Comparison of ENCODE assay signal across 1 cellular context in the genomic region with DNA sequence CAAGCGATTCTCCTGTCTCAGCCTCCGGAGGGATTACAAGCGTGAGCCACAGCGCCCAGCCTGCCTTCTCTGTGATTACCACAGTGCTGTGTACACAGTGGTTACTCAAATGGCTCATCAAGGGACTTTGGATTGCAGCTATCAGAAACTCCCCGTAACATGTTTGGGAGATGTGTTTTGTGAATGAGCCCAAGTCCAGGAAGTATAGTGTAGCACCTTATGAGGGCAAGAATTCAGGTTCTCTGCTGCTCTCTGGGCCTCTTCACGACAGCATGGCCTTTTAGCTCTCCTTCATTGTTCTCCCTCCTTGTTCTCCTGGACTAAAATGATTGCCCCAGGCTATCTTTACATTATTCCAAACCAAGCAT.
A peak's percentile ranks its signal among the peaks of the same experiment; 100 is the strongest.
TF ChIP-seq lines count a peak whose summit lies in the region.

No MANE protein-coding gene starts in this region.

TF ChIP-seq in HepG2, 621 proteins besides CTCF, POLR2A, EP300 and RAD21 (continued from another document and continues in another):
- TF ChIP-seq SP5 (CRISPR knock-in tag; IDR thresholded peaks at IDR 0.05; ENCODE audit: borderline replicate concordance, low read depth) (no peak), ZNF891 (CRISPR knock-in tag; IDR thresholded peaks at IDR 0.05) (no peak), GFI1 (CRISPR knock-in tag; IDR thresholded peaks at IDR 0.05; ENCODE audit: borderline replicate concordance) (no peak), MEF2D (CRISPR knock-in tag; IDR thresholded peaks at IDR 0.05) (no peak), TRIM24 (CRISPR knock-in tag; IDR thresholded peaks at IDR 0.05) (no peak; the same call in 1 of the 2 replicates), RXRA (CRISPR knock-in tag; IDR thresholded peaks at IDR 0.05) (peak; percentile 57; the same call in 1 of the 2 replicates), SYNCRIP (IDR thresholded peaks at IDR 0.05; ENCODE audit: insufficient read depth, low read depth, low read length) (no peak), ZNF788 (CRISPR knock-in tag; IDR thresholded peaks at IDR 0.05; ENCODE audit: borderline replicate concordance) (peak; percentile 73; the same call in 1 of the 2 replicates), ZNF703 (CRISPR knock-in tag; IDR thresholded peaks at IDR 0.05; ENCODE audit: borderline replicate concordance) (no peak), RARA (CRISPR knock-in tag; IDR thresholded peaks at IDR 0.05) (peak; percentile 72), ZNF205 (CRISPR knock-in tag; IDR thresholded peaks at IDR 0.05) (0 out of 2 replicates have a peak, but pooled peaks have one; percentile 40), ZNF577 (CRISPR knock-in tag; IDR thresholded peaks at IDR 0.05; ENCODE audit: borderline replicate concordance, low read depth) (no peak), ZMYM2 (CRISPR knock-in tag; IDR thresholded peaks at IDR 0.05) (0 out of 2 replicates have a peak, but pooled peaks have one; percentile 56), SOX5 (CRISPR knock-in tag; IDR thresholded peaks at IDR 0.05; ENCODE audit: borderline replicate concordance) (0 out of 2 replicates have a peak, but pooled peaks have one; percentile 53), ELF4 (CRISPR knock-in tag; IDR thresholded peaks at IDR 0.05; ENCODE audit: borderline replicate concordance) (0 out of 2 replicates have a peak, but pooled peaks have one; percentile 58), ZNF766 (CRISPR knock-in tag; IDR thresholded peaks at IDR 0.05; ENCODE audit: borderline replicate concordance) (peak; percentile 91), HCFC1 (IDR thresholded peaks at IDR 0.05; ENCODE audit: low read depth, low read length) (no peak), ZFP36 (IDR thresholded peaks at IDR 0.05; ENCODE audit: borderline replicate concordance, low read depth, low read length, partially characterized antibody) (no peak), CAMTA2 (CRISPR knock-in tag; IDR thresholded peaks at IDR 0.05; ENCODE audit: borderline replicate concordance) (no peak), ZBTB8A (CRISPR knock-in tag; IDR thresholded peaks at IDR 0.05; ENCODE audit: borderline replicate concordance, low read depth) (no peak), YEATS4 (CRISPR knock-in tag; IDR thresholded peaks at IDR 0.05; ENCODE audit: borderline replicate concordance) (no peak), ZNF768 (CRISPR knock-in tag; IDR thresholded peaks at IDR 0.05) (peak; percentile 93), NCOR1 (IDR thresholded peaks at IDR 0.05; ENCODE audit: borderline replicate concordance, low read length) (peak; percentile 49; the same call in 1 of the 2 replicates), ZNF660 (CRISPR knock-in tag; IDR thresholded peaks at IDR 0.05; ENCODE audit: borderline replicate concordance, low read depth) (no peak), SETDB1 (CRISPR knock-in tag; IDR thresholded peaks at IDR 0.05; ENCODE audit: borderline replicate concordance) (no peak), NFYC (CRISPR knock-in tag; IDR thresholded peaks at IDR 0.05) (no peak)
- TF ChIP-seq, protein P1, sequence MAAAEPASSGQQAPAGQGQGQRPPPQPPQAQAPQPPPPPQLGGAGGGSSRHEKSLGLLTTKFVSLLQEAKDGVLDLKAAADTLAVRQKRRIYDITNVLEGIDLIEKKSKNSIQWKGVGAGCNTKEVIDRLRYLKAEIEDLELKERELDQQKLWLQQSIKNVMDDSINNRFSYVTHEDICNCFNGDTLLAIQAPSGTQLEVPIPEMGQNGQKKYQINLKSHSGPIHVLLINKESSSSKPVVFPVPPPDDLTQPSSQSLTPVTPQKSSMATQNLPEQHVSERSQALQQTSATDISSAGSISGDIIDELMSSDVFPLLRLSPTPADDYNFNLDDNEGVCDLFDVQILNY (CRISPR knock-in tag; conservative IDR thresholded peaks at IDR 0.05) = no peak
- TF ChIP-seq, protein P2, sequence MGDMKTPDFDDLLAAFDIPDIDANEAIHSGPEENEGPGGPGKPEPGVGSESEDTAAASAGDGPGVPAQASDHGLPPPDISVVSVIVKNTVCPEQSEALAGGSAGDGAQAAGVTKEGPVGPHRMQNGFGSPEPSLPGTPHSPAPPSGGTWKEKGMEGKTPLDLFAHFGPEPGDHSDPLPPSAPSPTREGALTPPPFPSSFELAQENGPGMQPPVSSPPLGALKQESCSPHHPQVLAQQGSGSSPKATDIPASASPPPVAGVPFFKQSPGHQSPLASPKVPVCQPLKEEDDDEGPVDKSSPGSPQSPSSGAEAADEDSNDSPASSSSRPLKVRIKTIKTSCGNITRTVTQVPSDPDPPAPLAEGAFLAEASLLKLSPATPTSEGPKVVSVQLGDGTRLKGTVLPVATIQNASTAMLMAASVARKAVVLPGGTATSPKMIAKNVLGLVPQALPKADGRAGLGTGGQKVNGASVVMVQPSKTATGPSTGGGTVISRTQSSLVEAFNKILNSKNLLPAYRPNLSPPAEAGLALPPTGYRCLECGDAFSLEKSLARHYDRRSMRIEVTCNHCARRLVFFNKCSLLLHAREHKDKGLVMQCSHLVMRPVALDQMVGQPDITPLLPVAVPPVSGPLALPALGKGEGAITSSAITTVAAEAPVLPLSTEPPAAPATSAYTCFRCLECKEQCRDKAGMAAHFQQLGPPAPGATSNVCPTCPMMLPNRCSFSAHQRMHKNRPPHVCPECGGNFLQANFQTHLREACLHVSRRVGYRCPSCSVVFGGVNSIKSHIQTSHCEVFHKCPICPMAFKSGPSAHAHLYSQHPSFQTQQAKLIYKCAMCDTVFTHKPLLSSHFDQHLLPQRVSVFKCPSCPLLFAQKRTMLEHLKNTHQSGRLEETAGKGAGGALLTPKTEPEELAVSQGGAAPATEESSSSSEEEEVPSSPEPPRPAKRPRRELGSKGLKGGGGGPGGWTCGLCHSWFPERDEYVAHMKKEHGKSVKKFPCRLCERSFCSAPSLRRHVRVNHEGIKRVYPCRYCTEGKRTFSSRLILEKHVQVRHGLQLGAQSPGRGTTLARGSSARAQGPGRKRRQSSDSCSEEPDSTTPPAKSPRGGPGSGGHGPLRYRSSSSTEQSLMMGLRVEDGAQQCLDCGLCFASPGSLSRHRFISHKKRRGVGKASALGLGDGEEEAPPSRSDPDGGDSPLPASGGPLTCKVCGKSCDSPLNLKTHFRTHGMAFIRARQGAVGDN (CRISPR knock-in tag; IDR thresholded peaks at IDR 0.05) = peak; percentile 37
- TF ChIP-seq, protein P3, sequence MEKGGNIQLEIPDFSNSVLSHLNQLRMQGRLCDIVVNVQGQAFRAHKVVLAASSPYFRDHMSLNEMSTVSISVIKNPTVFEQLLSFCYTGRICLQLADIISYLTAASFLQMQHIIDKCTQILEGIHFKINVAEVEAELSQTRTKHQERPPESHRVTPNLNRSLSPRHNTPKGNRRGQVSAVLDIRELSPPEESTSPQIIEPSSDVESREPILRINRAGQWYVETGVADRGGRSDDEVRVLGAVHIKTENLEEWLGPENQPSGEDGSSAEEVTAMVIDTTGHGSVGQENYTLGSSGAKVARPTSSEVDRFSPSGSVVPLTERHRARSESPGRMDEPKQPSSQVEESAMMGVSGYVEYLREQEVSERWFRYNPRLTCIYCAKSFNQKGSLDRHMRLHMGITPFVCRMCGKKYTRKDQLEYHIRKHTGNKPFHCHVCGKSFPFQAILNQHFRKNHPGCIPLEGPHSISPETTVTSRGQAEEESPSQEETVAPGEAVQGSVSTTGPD (CRISPR knock-in tag; IDR thresholded peaks at IDR 0.05) = no peak
- TF ChIP-seq, protein P4, sequence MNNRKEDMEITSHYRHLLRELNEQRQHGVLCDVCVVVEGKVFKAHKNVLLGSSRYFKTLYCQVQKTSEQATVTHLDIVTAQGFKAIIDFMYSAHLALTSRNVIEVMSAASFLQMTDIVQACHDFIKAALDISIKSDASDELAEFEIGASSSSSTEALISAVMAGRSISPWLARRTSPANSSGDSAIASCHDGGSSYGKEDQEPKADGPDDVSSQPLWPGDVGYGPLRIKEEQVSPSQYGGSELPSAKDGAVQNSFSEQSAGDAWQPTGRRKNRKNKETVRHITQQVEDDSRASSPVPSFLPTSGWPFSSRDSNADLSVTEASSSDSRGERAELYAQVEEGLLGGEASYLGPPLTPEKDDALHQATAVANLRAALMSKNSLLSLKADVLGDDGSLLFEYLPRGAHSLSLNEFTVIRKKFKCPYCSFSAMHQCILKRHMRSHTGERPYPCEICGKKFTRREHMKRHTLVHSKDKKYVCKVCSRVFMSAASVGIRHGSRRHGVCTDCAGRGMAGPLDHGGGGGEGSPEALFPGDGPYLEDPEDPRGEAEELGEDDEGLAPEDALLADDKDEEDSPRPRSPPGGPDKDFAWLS (CRISPR knock-in tag; IDR thresholded peaks at IDR 0.05; ENCODE audit: borderline replicate concordance) = no peak
- TF ChIP-seq, protein P5, sequence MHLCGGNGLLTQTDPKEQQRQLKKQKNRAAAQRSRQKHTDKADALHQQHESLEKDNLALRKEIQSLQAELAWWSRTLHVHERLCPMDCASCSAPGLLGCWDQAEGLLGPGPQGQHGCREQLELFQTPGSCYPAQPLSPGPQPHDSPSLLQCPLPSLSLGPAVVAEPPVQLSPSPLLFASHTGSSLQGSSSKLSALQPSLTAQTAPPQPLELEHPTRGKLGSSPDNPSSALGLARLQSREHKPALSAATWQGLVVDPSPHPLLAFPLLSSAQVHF (CRISPR knock-in tag; IDR thresholded peaks at IDR 0.05) = no peak
- TF ChIP-seq, protein P6, sequence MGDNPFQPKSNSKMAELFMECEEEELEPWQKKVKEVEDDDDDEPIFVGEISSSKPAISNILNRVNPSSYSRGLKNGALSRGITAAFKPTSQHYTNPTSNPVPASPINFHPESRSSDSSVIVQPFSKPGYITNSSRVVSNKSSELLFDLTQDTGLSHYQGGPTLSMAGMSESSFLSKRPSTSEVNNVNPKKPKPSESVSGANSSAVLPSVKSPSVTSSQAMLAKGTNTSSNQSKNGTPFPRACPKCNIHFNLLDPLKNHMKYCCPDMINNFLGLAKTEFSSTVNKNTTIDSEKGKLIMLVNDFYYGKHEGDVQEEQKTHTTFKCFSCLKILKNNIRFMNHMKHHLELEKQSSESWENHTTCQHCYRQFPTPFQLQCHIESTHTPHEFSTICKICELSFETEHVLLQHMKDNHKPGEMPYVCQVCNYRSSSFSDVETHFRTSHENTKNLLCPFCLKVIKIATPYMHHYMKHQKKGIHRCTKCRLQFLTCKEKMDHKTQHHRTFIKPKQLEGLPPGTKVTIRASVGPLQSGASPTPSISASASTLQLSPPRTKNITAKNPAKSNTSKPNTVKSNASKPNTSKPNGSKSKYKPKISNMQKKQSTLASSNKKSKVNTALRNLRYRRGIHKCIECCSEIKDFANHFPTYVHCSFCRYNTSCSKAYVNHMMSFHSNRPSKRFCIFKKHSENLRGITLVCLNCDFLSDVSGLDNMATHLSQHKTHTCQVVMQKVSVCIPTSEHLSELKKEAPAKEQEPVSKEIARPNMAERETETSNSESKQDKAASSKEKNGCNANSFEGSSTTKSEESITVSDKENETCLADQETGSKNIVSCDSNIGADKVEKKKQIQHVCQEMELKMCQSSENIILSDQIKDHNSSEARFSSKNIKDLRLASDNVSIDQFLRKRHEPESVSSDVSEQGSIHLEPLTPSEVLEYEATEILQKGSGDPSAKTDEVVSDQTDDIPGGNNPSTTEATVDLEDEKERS (CRISPR knock-in tag; IDR thresholded peaks at IDR 0.05) = no peak
- TF ChIP-seq, protein P7, sequence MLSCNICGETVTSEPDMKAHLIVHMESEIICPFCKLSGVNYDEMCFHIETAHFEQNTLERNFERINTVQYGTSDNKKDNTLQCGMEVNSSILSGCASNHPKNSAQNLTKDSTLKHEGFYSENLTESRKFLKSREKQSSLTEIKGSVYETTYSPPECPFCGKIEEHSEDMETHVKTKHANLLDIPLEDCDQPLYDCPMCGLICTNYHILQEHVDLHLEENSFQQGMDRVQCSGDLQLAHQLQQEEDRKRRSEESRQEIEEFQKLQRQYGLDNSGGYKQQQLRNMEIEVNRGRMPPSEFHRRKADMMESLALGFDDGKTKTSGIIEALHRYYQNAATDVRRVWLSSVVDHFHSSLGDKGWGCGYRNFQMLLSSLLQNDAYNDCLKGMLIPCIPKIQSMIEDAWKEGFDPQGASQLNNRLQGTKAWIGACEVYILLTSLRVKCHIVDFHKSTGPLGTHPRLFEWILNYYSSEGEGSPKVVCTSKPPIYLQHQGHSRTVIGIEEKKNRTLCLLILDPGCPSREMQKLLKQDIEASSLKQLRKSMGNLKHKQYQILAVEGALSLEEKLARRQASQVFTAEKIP (CRISPR knock-in tag; IDR thresholded peaks at IDR 0.05; ENCODE audit: borderline replicate concordance) = no peak
- TF ChIP-seq, protein P8, sequence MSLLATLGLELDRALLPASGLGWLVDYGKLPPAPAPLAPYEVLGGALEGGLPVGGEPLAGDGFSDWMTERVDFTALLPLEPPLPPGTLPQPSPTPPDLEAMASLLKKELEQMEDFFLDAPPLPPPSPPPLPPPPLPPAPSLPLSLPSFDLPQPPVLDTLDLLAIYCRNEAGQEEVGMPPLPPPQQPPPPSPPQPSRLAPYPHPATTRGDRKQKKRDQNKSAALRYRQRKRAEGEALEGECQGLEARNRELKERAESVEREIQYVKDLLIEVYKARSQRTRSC (CRISPR knock-in tag; IDR thresholded peaks at IDR 0.05; ENCODE audit: low read depth) = no peak
- TF ChIP-seq, protein P9, sequence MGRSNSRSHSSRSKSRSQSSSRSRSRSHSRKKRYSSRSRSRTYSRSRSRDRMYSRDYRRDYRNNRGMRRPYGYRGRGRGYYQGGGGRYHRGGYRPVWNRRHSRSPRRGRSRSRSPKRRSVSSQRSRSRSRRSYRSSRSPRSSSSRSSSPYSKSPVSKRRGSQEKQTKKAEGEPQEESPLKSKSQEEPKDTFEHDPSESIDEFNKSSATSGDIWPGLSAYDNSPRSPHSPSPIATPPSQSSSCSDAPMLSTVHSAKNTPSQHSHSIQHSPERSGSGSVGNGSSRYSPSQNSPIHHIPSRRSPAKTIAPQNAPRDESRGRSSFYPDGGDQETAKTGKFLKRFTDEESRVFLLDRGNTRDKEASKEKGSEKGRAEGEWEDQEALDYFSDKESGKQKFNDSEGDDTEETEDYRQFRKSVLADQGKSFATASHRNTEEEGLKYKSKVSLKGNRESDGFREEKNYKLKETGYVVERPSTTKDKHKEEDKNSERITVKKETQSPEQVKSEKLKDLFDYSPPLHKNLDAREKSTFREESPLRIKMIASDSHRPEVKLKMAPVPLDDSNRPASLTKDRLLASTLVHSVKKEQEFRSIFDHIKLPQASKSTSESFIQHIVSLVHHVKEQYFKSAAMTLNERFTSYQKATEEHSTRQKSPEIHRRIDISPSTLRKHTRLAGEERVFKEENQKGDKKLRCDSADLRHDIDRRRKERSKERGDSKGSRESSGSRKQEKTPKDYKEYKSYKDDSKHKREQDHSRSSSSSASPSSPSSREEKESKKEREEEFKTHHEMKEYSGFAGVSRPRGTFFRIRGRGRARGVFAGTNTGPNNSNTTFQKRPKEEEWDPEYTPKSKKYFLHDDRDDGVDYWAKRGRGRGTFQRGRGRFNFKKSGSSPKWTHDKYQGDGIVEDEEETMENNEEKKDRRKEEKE (IDR thresholded peaks at IDR 0.05) = no peak
- TF ChIP-seq, protein P10, sequence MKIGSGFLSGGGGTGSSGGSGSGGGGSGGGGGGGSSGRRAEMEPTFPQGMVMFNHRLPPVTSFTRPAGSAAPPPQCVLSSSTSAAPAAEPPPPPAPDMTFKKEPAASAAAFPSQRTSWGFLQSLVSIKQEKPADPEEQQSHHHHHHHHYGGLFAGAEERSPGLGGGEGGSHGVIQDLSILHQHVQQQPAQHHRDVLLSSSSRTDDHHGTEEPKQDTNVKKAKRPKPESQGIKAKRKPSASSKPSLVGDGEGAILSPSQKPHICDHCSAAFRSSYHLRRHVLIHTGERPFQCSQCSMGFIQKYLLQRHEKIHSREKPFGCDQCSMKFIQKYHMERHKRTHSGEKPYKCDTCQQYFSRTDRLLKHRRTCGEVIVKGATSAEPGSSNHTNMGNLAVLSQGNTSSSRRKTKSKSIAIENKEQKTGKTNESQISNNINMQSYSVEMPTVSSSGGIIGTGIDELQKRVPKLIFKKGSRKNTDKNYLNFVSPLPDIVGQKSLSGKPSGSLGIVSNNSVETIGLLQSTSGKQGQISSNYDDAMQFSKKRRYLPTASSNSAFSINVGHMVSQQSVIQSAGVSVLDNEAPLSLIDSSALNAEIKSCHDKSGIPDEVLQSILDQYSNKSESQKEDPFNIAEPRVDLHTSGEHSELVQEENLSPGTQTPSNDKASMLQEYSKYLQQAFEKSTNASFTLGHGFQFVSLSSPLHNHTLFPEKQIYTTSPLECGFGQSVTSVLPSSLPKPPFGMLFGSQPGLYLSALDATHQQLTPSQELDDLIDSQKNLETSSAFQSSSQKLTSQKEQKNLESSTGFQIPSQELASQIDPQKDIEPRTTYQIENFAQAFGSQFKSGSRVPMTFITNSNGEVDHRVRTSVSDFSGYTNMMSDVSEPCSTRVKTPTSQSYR (CRISPR knock-in tag; IDR thresholded peaks at IDR 0.05; ENCODE audit: borderline replicate concordance) = no peak
